8 cellular contexts compared by ENCODE assay signal in genomic region chr2:221570321-221571107, GRCh38. TPM values are rescaled to one million over a fixed set of nuclear protein-coding genes. Genes with fewer than 3 reads are reported as not detected.
A peak's percentile ranks its signal among the peaks of the same experiment; 100 is the strongest.
DNase-seq lines count a peak whose midpoint lies in the region; ATAC-seq and TF ChIP-seq lines count a peak whose summit lies in the region.

No MANE protein-coding gene starts in this region.

- H3K27me3 Mint-ChIP-seq in mesothelial cell of epicardium (ENCODE audit: low read depth): peaks cover 56% of the 10 kb centered on the region

- no peaks in the 10 kb centered on the region for H3K36me3 Mint-ChIP-seq in mesothelial cell of epicardium

- H3K9me3 Mint-ChIP-seq in mesothelial cell of epicardium: no peaks in the 10 kb centered on the region

- peaks cover 48% of the 10 kb centered on the region for H3K4me1 Mint-ChIP-seq in mesothelial cell of epicardium

- intact Hi-C loops in colonic mucosa (cut with DNase I): loop anchor here (10.0 kb wide), 2 partner anchors 144 to 394 kb away; no protein-coding TSS in a partner anchor
- intact Hi-C loops in tibial artery (cut with DNase I; ENCODE audit: low total_unique reads): loop anchor here (10.0 kb wide), 1 partner anchor 1836 kb away; no protein-coding TSS in a partner anchor

- H3K27me3 ChIP-seq in SJSA1 (replicated peaks) (peaks cover 20% of the 10 kb centered on the region), colonic mucosa (no peaks in the 10 kb centered on the region), tibial artery (peaks cover 0 to 10% of the 10 kb centered on the region in 2 donors)

- peak; percentile 79 for DNase-seq in NCI-H82 (lab: John Stamatoyannopoulos, UW)
- no peak for DNase-seq in NCI-H82 treated with DMSO at 0.1 percent for 48 hours (lab: John Stamatoyannopoulos, UW; ENCODE audit: unreplicated experiment)
- DNase-seq in SJSA1 (ENCODE audit: low read depth in 1 of 2, low spot score in 2 of 2): no peak
- peak; percentile 25 for DNase-seq in colonic mucosa
- no peak for DNase-seq in mesothelial cell of epicardium (ENCODE audit: low spot score in 2 of 2, unreplicated experiment in 2 of 2)
- peak in 1 of 2 donors; percentile 65 for DNase-seq in tibial artery
- DNase-seq in LoVo (ENCODE audit: low spot score): no peak

- peak overlapping the region; percentile 93 for H3K4me3 Mint-ChIP-seq in mesothelial cell of epicardium

- H3K9me3 ChIP-seq in SJSA1 (replicated peaks) (no peaks in the 10 kb centered on the region), colonic mucosa (no peaks in the 10 kb centered on the region), tibial artery (no peaks in the 10 kb centered on the region)

- H3K9ac ChIP-seq in colonic mucosa (ENCODE audit: low read depth in 2 of 2, low read length in 2 of 2): peak overlapping the region; percentile 25 to 87

- no peaks in the 10 kb centered on the region for H3K36me3 ChIP-seq in SJSA1
- no peaks in the 10 kb centered on the region for H3K36me3 ChIP-seq in colonic mucosa
- no peaks in the 10 kb centered on the region for H3K36me3 ChIP-seq in tibial artery

- TF ChIP-seq CTCF in colonic mucosa (IDR thresholded peaks at IDR 0.05): no peak
- TF ChIP-seq CTCF in mesothelial cell of epicardium (IDR thresholded peaks at IDR 0.05; ENCODE audit: unreplicated experiment): no peak
- no peak for TF ChIP-seq CTCF in tibial artery (IDR thresholded peaks at IDR 0.05)

- H3K27ac Mint-ChIP-seq in mesothelial cell of epicardium: no peak overlapping the region

- no peak overlapping the region for H3K27ac ChIP-seq in SJSA1
- no peak overlapping the region for H3K27ac ChIP-seq in colonic mucosa
- no peak overlapping the region for H3K27ac ChIP-seq in tibial artery

- ATAC-seq in GM19328 (IDR thresholded peaks at IDR 0.05; ENCODE audit: unreplicated experiment): no peak

- H3K4me3 ChIP-seq in SJSA1 (peak overlapping the region; percentile 43), colonic mucosa (peak overlapping the region; percentile 86), tibial artery (peak overlapping the region; percentile 70 to 89)

- peaks cover 34% of the 10 kb centered on the region for H3K4me1 ChIP-seq in SJSA1 (replicated peaks)
- no peaks in the 10 kb centered on the region for H3K4me1 ChIP-seq in colonic mucosa
- H3K4me1 ChIP-seq in tibial artery: peaks cover 0 to 45% (median 18%) of the 10 kb centered on the region in 4 donors

RNA-seq across cellular contexts. Expression of gene EPHA4, which starts 1.6 kb away (rescaled TPM):
- 1.3 and 2.7 TPM in 2 replicates for total RNA-seq in SJSA1 (2014; rRNA removed; shearing (Covaris generic))
- total RNA-seq in colonic mucosa (10 to 100 TPM in 1 of 2 donors, 1 to 10 TPM in 1; 8.9 to 17.1 TPM), mesothelial cell of epicardium (20.5 to 20.9 TPM (median 20.6 TPM) in 3 replicates)

Comparison
In these comparisons a context has a peak if more than half of its experiments do, and no peak if none do; other contexts are left out.
1. DNase-seq: peak in NCI-H82 (single experiment) and colonic mucosa (single experiment); none in NCI-H82 treated with DMSO at 0.1 percent for 48 hours (single experiment), SJSA1 (0 of 2), mesothelial cell of epicardium (0 of 2) and LoVo (single experiment).
2. Peak in every context shown above with its lines, with median percentiles within 50 percentile points of each other: H3K4me3 ChIP-seq.